16 cellular contexts compared by ENCODE assay signal in genomic region chr3:187006884-187007630, GRCh38.
A peak's percentile ranks its signal among the peaks of the same experiment; 100 is the strongest.
DNase-seq lines count a peak whose midpoint lies in the region; ATAC-seq, FAIRE-seq and TF ChIP-seq lines count a peak whose summit lies in the region.
"Had no signal": no experiment of that assay in that cellular context is flagged by ENCODE, and none has a peak within 500 bp of the region (broad histone marks: within the 10 kb centered on the region; RNA-seq: fewer than 3 reads in every experiment).

No MANE protein-coding gene starts in this region.

- H3F3A ChIP-seq in OCI-LY1 (ENCODE audit: insufficient read depth, low read length) = peaks cover 13% of the 10 kb centered on the region; the same call in 1 of the 2 replicates

- no peak for TF ChIP-seq POLR2A in GM12878 (IDR thresholded peaks at IDR 0.05; ENCODE audit: low read depth, low read length)

- H3K27me3 ChIP-seq in OCI-LY1 (ENCODE audit: insufficient read depth, low read length) (no peaks in the 10 kb centered on the region), GM12878 (replicated peaks in 1 of 2; ENCODE audit: control insufficient read depth in 2 of 2, insufficient read depth in 2 of 2, low read length in 1 of 2) (no peaks in the 10 kb centered on the region)
- H3K27me3 ChIP-seq: ovary, vagina had no signal

- no peak for TF ChIP-seq EP300 in GM12878 (IDR thresholded peaks at IDR 0.05; ENCODE audit: borderline replicate concordance in 1 of 2, control insufficient read depth in 1 of 2, low read depth in 2 of 2, low read length in 2 of 2)

- peak overlapping the region; percentile 45 for H3K27ac Mint-ChIP-seq in activated T-cell treated with anti-CD3 and anti-CD28 coated beads, Interleukin-2, amount 50 U/mL, for 24 hours
- H3K27ac Mint-ChIP-seq in stimulated activated naive CD8-positive, alpha-beta T cell treated with anti-CD3 and anti-CD28 coated beads, Interleukin-15, Interleukin-2, amounts not matched to agents 100 ng/mL and 50 ng/mL, for 24 hours = peak overlapping the region; percentile 7

- no peak overlapping the region for H3K4me3 Mint-ChIP-seq in activated T-cell treated with anti-CD3 and anti-CD28 coated beads, Interleukin-2, amount 50 U/mL, for 24 hours
- no peak overlapping the region for H3K4me3 Mint-ChIP-seq in stimulated activated naive CD8-positive, alpha-beta T cell treated with anti-CD3 and anti-CD28 coated beads, Interleukin-15, Interleukin-2, amounts not matched to agents 100 ng/mL and 50 ng/mL, for 24 hours

- H3K27me3 Mint-ChIP-seq in activated T-cell treated with anti-CD3 and anti-CD28 coated beads, Interleukin-2, amount 50 U/mL, for 24 hours = no peaks in the 10 kb centered on the region
- H3K27me3 Mint-ChIP-seq in stimulated activated naive CD8-positive, alpha-beta T cell treated with anti-CD3 and anti-CD28 coated beads, Interleukin-15, Interleukin-2, amounts not matched to agents 100 ng/mL and 50 ng/mL, for 24 hours = no peaks in the 10 kb centered on the region

- peaks cover 14% of the 10 kb centered on the region for H3K9me3 Mint-ChIP-seq in activated T-cell treated with anti-CD3 and anti-CD28 coated beads, Interleukin-2, amount 50 U/mL, for 24 hours
- peaks cover 20% of the 10 kb centered on the region for H3K9me3 Mint-ChIP-seq in stimulated activated naive CD8-positive, alpha-beta T cell treated with anti-CD3 and anti-CD28 coated beads, Interleukin-15, Interleukin-2, amounts not matched to agents 100 ng/mL and 50 ng/mL, for 24 hours

- TSS peak; percentile 12 for BruUV-seq in GM12878 (replicated peaks; lab: Mats Ljungman, UMichigan)

- 94% methylated on average over 2 of the region's 2 CpGs for WGBS in GM12878 (ENCODE audit: insufficient coverage, insufficient replicate concordance, low lambda C conversion rate, missing lambda C conversion rate)

- H3K36me3 ChIP-seq in OCI-LY1 (ENCODE audit: insufficient read depth, low read length) = peaks cover 61% of the 10 kb centered on the region
- peaks cover 0 to 15% of the 10 kb centered on the region in 2 experiments; a peak in 3 of 4 replicates for H3K36me3 ChIP-seq in GM12878 (ENCODE audit: control insufficient read depth in 2 of 2, insufficient read depth in 2 of 2, low read length in 1 of 2)
- H3K36me3 ChIP-seq: ovary, vagina had no signal

- peaks cover 70% of the 10 kb centered on the region for H3K4me1 Mint-ChIP-seq in activated T-cell treated with anti-CD3 and anti-CD28 coated beads, Interleukin-2, amount 50 U/mL, for 24 hours (ENCODE audit: low read depth)
- H3K4me1 Mint-ChIP-seq in stimulated activated naive CD8-positive, alpha-beta T cell treated with anti-CD3 and anti-CD28 coated beads, Interleukin-15, Interleukin-2, amounts not matched to agents 100 ng/mL and 50 ng/mL, for 24 hours (ENCODE audit: low read depth) = peaks cover 80% of the 10 kb centered on the region

- POLR2A ChIA-PET in GM12878 (lab: Charles Lee) = interaction anchor here (0.7 kb wide), 1 partner anchor 12 kb away, joined by 3 read pairs; no protein-coding TSS in a partner anchor

- H3K27ac ChIP-seq in OCI-LY1 (ENCODE audit: low read depth, low read length, poor library complexity, severe bottlenecking) (peak overlapping the region; percentile 63), GM12878 (ENCODE audit: control insufficient read depth, insufficient read depth) (peak overlapping the region; percentile 13)
- H3K27ac ChIP-seq: ovary, vagina had no signal

- RAD21 ChIA-PET in GM12878 (lab: Charles Lee; ENCODE audit: unreplicated experiment) = no interaction called here

- H3K4me1 ChIP-seq in OCI-LY1 (ENCODE audit: insufficient read depth, low read length, severe bottlenecking) (peaks cover 65% of the 10 kb centered on the region), GM12878 (ENCODE audit: control insufficient read depth, insufficient read depth, low read length) (peaks cover 37% of the 10 kb centered on the region)
- H3K4me1 ChIP-seq: vagina had no signal

- DNase-seq in activated T-cell treated with anti-CD3 and anti-CD28 coated beads, Interleukin-2, amount 50 U/mL, for 24 hours = no peak
- DNase-seq in activated T-cell treated with anti-CD3 and anti-CD28 coated beads for 4 hours = no peak
- no peak for DNase-seq in GM12878 (ENCODE audit: low read depth, low spot score)
- no peak for DNase-seq in ACHN
- DNase-seq in retina = no peak
- DNase-seq: caudate nucleus, mammary epithelial cell, NCI-H2227 treated with DMSO at 0.1 percent for 48 hours, ovary had no signal

- H3K9ac ChIP-seq in OCI-LY1 (ENCODE audit: low read length) (no peak overlapping the region), GM12878 (ENCODE audit: control insufficient read depth, insufficient read depth, low read length) (no peak overlapping the region)

- in situ Hi-C loops in GM12878 (cut with MboI) = no loop called here
- in situ Hi-C loops in ACHN (cut with HindIII; ENCODE audit: low pct_ligation_motif_present, low pct_unique_long_range_greater_than_20kb, low sequenced_read_pairs) = no loop called here

- intact Hi-C loops in GM12878 (cut with micrococcal nuclease; ENCODE audit: unreplicated experiment) = no loop called here

- H3K4me3 ChIP-seq in OCI-LY1 (ENCODE audit: low read depth, low read length, poor library complexity, severe bottlenecking) = no peak overlapping the region
- H3K4me3 ChIP-seq in GM12878 = no peak overlapping the region
- H3K4me3 ChIP-seq: ovary, vagina had no signal

- CTCF ChIA-PET in GM12878 (lab: Yijun Ruan, JAX) = interaction anchor here (0.6 kb wide), 1 partner anchor 48 kb away, joined by 4 read pairs; no protein-coding TSS in a partner anchor

- FAIRE-seq in GM12878 (lab: Jason Lieb, UNC) = no peak
- FAIRE-seq: GM18507 had no signal

- H3K79me2 ChIP-seq in OCI-LY1 (ENCODE audit: insufficient read depth, low read length) = peaks cover 10% of the 10 kb centered on the region; the same call in 1 of the 2 replicates
- peaks cover 57% of the 10 kb centered on the region for H3K79me2 ChIP-seq in GM12878 (ENCODE audit: control insufficient read depth, insufficient read depth, low read length)

- peaks cover 82% of the 10 kb centered on the region for H3K36me3 Mint-ChIP-seq in activated T-cell treated with anti-CD3 and anti-CD28 coated beads, Interleukin-2, amount 50 U/mL, for 24 hours (ENCODE audit: low read depth)
- peaks cover 60% of the 10 kb centered on the region for H3K36me3 Mint-ChIP-seq in stimulated activated naive CD8-positive, alpha-beta T cell treated with anti-CD3 and anti-CD28 coated beads, Interleukin-15, Interleukin-2, amounts not matched to agents 100 ng/mL and 50 ng/mL, for 24 hours (ENCODE audit: low read depth)

- H3K9me3 ChIP-seq in OCI-LY1 (ENCODE audit: low read length) (no peaks in the 10 kb centered on the region), GM12878 (replicated peaks; ENCODE audit: control insufficient read depth, insufficient read depth, low read length) (peaks cover 12% of the 10 kb centered on the region)
- H3K9me3 ChIP-seq: ovary, vagina had no signal

- TF ChIP-seq RAD21 in GM12878 (IDR thresholded peaks at IDR 0.05; ENCODE audit: insufficient read depth, low read depth, low read length) = no peak

- SMC1A ChIA-PET in GM12878 (lab: Charles Lee; ENCODE audit: uncharacterized antibody, unreplicated experiment) = interaction anchor here (0.8 to 1.3 kb wide), 5 partner anchors 8 to 75 kb away, joined by 3 to 6 read pairs (median 3); no protein-coding TSS in a partner anchor

- H3K4me2 ChIP-seq in OCI-LY1 (ENCODE audit: low read length) (no peak overlapping the region), GM12878 (ENCODE audit: control insufficient read depth, insufficient read depth) (no peak overlapping the region)

- no peak for TF ChIP-seq CTCF in OCI-LY1 (IDR thresholded peaks at IDR 0.05; ENCODE audit: low read length)
- no peak for TF ChIP-seq CTCF in GM12878 (IDR thresholded peaks at IDR 0.05 in 2 of 3, conservative IDR thresholded peaks at IDR 0.05 in 1 of 3; ENCODE audit: control insufficient read depth in 2 of 3, extremely low read depth in 1 of 3, insufficient read depth in 1 of 3, low read depth in 3 of 3, low read length in 3 of 3)

- ATAC-seq in GM12878 (no peak), GM19467 (IDR thresholded peaks at IDR 0.05; ENCODE audit: unreplicated experiment) (no peak)
- ATAC-seq: esophagus mucosa, Panc1 had no signal

- H3K9me2 ChIP-seq in OCI-LY1 (ENCODE audit: low read depth, low read length) = no peaks in the 10 kb centered on the region

- no peak overlapping the region for H2AFZ ChIP-seq in OCI-LY1 (ENCODE audit: low read length)
- H2AFZ ChIP-seq in GM12878 (ENCODE audit: control insufficient read depth, low read depth, low read length) = no peak overlapping the region

- H4K20me1 ChIP-seq in OCI-LY1 (ENCODE audit: insufficient read depth, low read length) = no peaks in the 10 kb centered on the region
- H4K20me1 ChIP-seq in GM12878 (ENCODE audit: control insufficient read depth, insufficient read depth) = no peaks in the 10 kb centered on the region

TF ChIP-seq in GM12878, 131 proteins besides CTCF, POLR2A, EP300 and RAD21:
- TF ChIP-seq RUNX3 (IDR thresholded peaks at IDR 0.05; ENCODE audit: low read length) = peak; percentile 71; the same call in 1 of the 2 replicates
- 0 out of 2 replicates have a peak, but pooled peaks have one; percentile 15 for TF ChIP-seq NFIC (IDR thresholded peaks at IDR 0.05; ENCODE audit: low read depth, low read length)
- TF ChIP-seq TCF7 (IDR thresholded peaks at IDR 0.05; ENCODE audit: borderline replicate concordance) = 0 out of 2 replicates have a peak, but pooled peaks have one; percentile 21
- no peak for TF ChIP-seq ZSCAN29 (IDR thresholded peaks at IDR 0.05)
